16 cellular contexts compared by ENCODE assay signal in the genomic region with DNA sequence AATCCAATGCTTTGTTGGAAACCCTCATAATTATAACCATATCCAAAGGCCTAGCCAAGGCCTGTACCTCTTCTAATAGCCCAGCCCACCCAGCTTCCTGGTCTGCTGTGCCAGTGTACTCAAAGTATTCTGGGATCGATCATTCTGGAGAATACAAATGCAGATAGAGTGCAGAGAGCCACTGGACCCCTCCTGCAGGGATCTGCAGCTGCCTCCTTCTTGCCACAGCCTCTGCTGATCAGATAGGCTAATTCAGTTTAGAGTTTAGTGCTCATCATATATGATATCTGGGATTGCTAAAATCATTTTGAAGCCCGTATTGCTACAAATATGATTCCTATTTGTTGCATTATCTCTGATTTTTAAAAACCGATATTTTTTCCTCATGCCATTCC. TPM values are rescaled to one million over a fixed set of nuclear protein-coding genes. Genes with fewer than 3 reads are reported as not detected.
DNase-seq lines count a peak whose midpoint lies in the region; ATAC-seq and TF ChIP-seq lines count a peak whose summit lies in the region.
"Had no signal": no experiment of that assay in that cellular context is flagged by ENCODE, and none has a peak within 500 bp of the region (broad histone marks: within the 10 kb centered on the region; RNA-seq: fewer than 3 reads in every experiment).

No MANE protein-coding gene starts in this region.

- H3K4me3 Mint-ChIP-seq in WTC11: no peak overlapping the region
- H3K4me3 Mint-ChIP-seq: CD4-positive, CD25-positive, alpha-beta regulatory T cell had no signal

- H3K27ac ChIP-seq in mesendoderm (ENCODE audit: low read depth, low read length) (no peak overlapping the region), lower lobe of right lung (no peak overlapping the region)
- H3K27ac ChIP-seq: A549, BLaER1, GM23248 had no signal

- peak overlapping the region; percentile 14 for H3K18ac ChIP-seq in mesendoderm (ENCODE audit: low read length)

- TF ChIP-seq CTCF in Loucy (conservative IDR thresholded peaks at IDR 0.05; ENCODE audit: low read length) (no peak), WTC11 (IDR thresholded peaks at IDR 0.05) (no peak), lower lobe of right lung (IDR thresholded peaks at IDR 0.05) (no peak)

- H3K9me3 Mint-ChIP-seq in WTC11: peaks cover 9% of the 10 kb centered on the region

- H3K4me2 ChIP-seq in Loucy (ENCODE audit: low read depth, low read length, poor library complexity, severe bottlenecking) (no peak overlapping the region), mesendoderm (ENCODE audit: low read length) (no peak overlapping the region)
- H3K4me2 ChIP-seq: A549, BLaER1 had no signal

- H3K27me3 Mint-ChIP-seq in WTC11 (ENCODE audit: low read depth): no peaks in the 10 kb centered on the region
- H3K27me3 Mint-ChIP-seq: CD4-positive, CD25-positive, alpha-beta regulatory T cell had no signal

- H3K23ac ChIP-seq in mesendoderm (ENCODE audit: low read length): no peak overlapping the region

- no peak overlapping the region for H3K9ac ChIP-seq in Loucy (ENCODE audit: low read depth, low read length, poor library complexity, severe bottlenecking)
- no peak overlapping the region for H3K9ac ChIP-seq in mesendoderm (ENCODE audit: low read length)
- H3K9ac ChIP-seq: BLaER1, GM23248 had no signal

- H4K5ac ChIP-seq in mesendoderm (ENCODE audit: low read length): no peak overlapping the region

- H3K4ac ChIP-seq in mesendoderm (ENCODE audit: low read depth, low read length): no peak overlapping the region

- H3K4me3 ChIP-seq in Loucy (ENCODE audit: low read length, poor library complexity, severe bottlenecking) (no peak overlapping the region), mesendoderm (ENCODE audit: low read length) (no peak overlapping the region), lower lobe of right lung (no peak overlapping the region)
- H3K4me3 ChIP-seq: A549, BLaER1, GM12878, GM23248 had no signal

- no peaks in the 10 kb centered on the region for H3F3A ChIP-seq in Loucy (ENCODE audit: low read depth)

- no peak overlapping the region for H2BK120ac ChIP-seq in mesendoderm (ENCODE audit: low read depth, low read length)

- H2AK5ac ChIP-seq in mesendoderm (ENCODE audit: low read length): no peak overlapping the region

- H3K36me3 ChIP-seq in Loucy (ENCODE audit: insufficient read depth, low read length) (no peaks in the 10 kb centered on the region), mesendoderm (ENCODE audit: control insufficient read depth, insufficient read depth, low read length) (no peaks in the 10 kb centered on the region), lower lobe of right lung (no peaks in the 10 kb centered on the region)
- H3K36me3 ChIP-seq: BLaER1 had no signal

- H2BK15ac ChIP-seq in mesendoderm (replicated peaks; ENCODE audit: low read depth): no peak overlapping the region

- no peak for DNase-seq in WTC11 (ENCODE audit: low spot score)
- peak; percentile 10 for DNase-seq in mesendoderm
- no peak for DNase-seq in activated naive CD4-positive, alpha-beta T cell (lab: John Stamatoyannopoulos, UW)
- DNase-seq in lower lobe of right lung: no peak
- no peak for DNase-seq in AG20443 (ENCODE audit: low spot score)
- DNase-seq: Calu3; CD4-positive, CD25-positive, alpha-beta regulatory T cell; DMS 273 treated with DMSO at 0.1 percent for 48 hours; GM23248; H7 had no signal

- intact Hi-C loops in lower lobe of right lung (cut with DNase I): no loop called here

- H3K9me3 ChIP-seq in Loucy (ENCODE audit: insufficient read depth, low read depth, low read length): no peaks in the 10 kb centered on the region
- H3K9me3 ChIP-seq in lower lobe of right lung: no peaks in the 10 kb centered on the region
- H3K9me3 ChIP-seq: A549, BLaER1 had no signal

- H3K79me2 ChIP-seq in Loucy (ENCODE audit: insufficient read depth, low read length): no peaks in the 10 kb centered on the region
- H3K79me2 ChIP-seq in mesendoderm (ENCODE audit: control insufficient read depth, insufficient read depth, low read length): no peaks in the 10 kb centered on the region

- ATAC-seq in WTC11: peak; percentile 46; the same call in 1 of the 2 replicates
- ATAC-seq in lower lobe of right lung: no peak
- ATAC-seq: A549, GM12878 had no signal

- H3K4me1 ChIP-seq in Loucy (ENCODE audit: insufficient read depth, low read length, poor library complexity, severe bottlenecking) (peaks cover 16% of the 10 kb centered on the region), mesendoderm (ENCODE audit: control insufficient read depth, low read depth, low read length) (peaks cover 2% of the 10 kb centered on the region), lower lobe of right lung (no peaks in the 10 kb centered on the region)
- H3K4me1 ChIP-seq: BLaER1 had no signal

- peak overlapping the region; percentile 48; the same call in 1 of the 2 replicates for H2AFZ ChIP-seq in Loucy (ENCODE audit: low read length)
- H2AFZ ChIP-seq: GM23248 had no signal

- H4K20me1 ChIP-seq in Loucy (ENCODE audit: insufficient read depth, low read length, poor library complexity, severe bottlenecking): no peaks in the 10 kb centered on the region
- H4K20me1 ChIP-seq: BLaER1 had no signal

- no peak overlapping the region for H2BK5ac ChIP-seq in mesendoderm (ENCODE audit: low read length)

- no peaks in the 10 kb centered on the region for H3K79me1 ChIP-seq in mesendoderm (ENCODE audit: low read length)

- no CpG with 5 or more reads among the region's 3 CpGs for WGBS in mesendoderm (ENCODE audit: extremely low coverage, insufficient coverage, low lambda C conversion rate)

- H3K9me2 ChIP-seq in Loucy (replicated peaks; ENCODE audit: low read depth, low read length): no peaks in the 10 kb centered on the region

- H3K56ac ChIP-seq in mesendoderm (ENCODE audit: low read length): no peak overlapping the region

- no peak overlapping the region for H3K27ac Mint-ChIP-seq in WTC11
- H3K27ac Mint-ChIP-seq: CD4-positive, CD25-positive, alpha-beta regulatory T cell had no signal

- POLR2A ChIA-PET in WTC11 (lab: Charles Lee): no interaction called here

- no peak overlapping the region for H4K8ac ChIP-seq in mesendoderm (ENCODE audit: low read depth, low read length)

- CTCF ChIA-PET in WTC11 (lab: Charles Lee): no interaction called here

- H3K27me3 ChIP-seq in Loucy (ENCODE audit: insufficient read depth, low read length, poor library complexity, severe bottlenecking) (no peaks in the 10 kb centered on the region), mesendoderm (ENCODE audit: insufficient read depth, low read length, poor library complexity) (no peaks in the 10 kb centered on the region), lower lobe of right lung (ENCODE audit: low read depth) (no peaks in the 10 kb centered on the region)
- H3K27me3 ChIP-seq: BLaER1 had no signal

- no peaks in the 10 kb centered on the region for H3K36me3 Mint-ChIP-seq in WTC11
- H3K36me3 Mint-ChIP-seq: CD4-positive, CD25-positive, alpha-beta regulatory T cell had no signal

- H3K4me1 Mint-ChIP-seq in WTC11: peaks cover 8% of the 10 kb centered on the region

TF ChIP-seq in WTC11, 78 proteins besides CTCF, POLR2A, EP300 and RAD21 (continues in another document):
- TF ChIP-seq, protein P1, sequence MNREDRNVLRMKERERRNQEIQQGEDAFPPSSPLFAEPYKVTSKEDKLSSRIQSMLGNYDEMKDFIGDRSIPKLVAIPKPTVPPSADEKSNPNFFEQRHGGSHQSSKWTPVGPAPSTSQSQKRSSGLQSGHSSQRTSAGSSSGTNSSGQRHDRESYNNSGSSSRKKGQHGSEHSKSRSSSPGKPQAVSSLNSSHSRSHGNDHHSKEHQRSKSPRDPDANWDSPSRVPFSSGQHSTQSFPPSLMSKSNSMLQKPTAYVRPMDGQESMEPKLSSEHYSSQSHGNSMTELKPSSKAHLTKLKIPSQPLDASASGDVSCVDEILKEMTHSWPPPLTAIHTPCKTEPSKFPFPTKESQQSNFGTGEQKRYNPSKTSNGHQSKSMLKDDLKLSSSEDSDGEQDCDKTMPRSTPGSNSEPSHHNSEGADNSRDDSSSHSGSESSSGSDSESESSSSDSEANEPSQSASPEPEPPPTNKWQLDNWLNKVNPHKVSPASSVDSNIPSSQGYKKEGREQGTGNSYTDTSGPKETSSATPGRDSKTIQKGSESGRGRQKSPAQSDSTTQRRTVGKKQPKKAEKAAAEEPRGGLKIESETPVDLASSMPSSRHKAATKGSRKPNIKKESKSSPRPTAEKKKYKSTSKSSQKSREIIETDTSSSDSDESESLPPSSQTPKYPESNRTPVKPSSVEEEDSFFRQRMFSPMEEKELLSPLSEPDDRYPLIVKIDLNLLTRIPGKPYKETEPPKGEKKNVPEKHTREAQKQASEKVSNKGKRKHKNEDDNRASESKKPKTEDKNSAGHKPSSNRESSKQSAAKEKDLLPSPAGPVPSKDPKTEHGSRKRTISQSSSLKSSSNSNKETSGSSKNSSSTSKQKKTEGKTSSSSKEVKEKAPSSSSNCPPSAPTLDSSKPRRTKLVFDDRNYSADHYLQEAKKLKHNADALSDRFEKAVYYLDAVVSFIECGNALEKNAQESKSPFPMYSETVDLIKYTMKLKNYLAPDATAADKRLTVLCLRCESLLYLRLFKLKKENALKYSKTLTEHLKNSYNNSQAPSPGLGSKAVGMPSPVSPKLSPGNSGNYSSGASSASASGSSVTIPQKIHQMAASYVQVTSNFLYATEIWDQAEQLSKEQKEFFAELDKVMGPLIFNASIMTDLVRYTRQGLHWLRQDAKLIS (CRISPR knock-in tag; IDR thresholded peaks at IDR 0.05; ENCODE audit: borderline replicate concordance): no peak
- TF ChIP-seq ZNF219 (CRISPR knock-in tag; IDR thresholded peaks at IDR 0.05; ENCODE audit: borderline replicate concordance) (no peak), GTF2I (CRISPR knock-in tag; conservative IDR thresholded peaks at IDR 0.05) (no peak), CBFB (CRISPR knock-in tag; IDR thresholded peaks at IDR 0.05; ENCODE audit: low read depth) (no peak), FOXK1 (CRISPR knock-in tag; IDR thresholded peaks at IDR 0.05) (no peak), SMAD3 (CRISPR knock-in tag; IDR thresholded peaks at IDR 0.05; ENCODE audit: borderline replicate concordance) (no peak)

RNA-seq across cellular contexts. Expression of a gene that starts 17.5 kb away (rescaled TPM):
- not detected in 3 replicates for total RNA-seq in WTC11 (2021)
- not detected for polyA plus RNA-seq in mesendoderm (2013, experiment 1 of 2)
- not detected for polyA plus RNA-seq in mesendoderm (2013, experiment 2 of 2)
- 5.8 TPM for total RNA-seq in lower lobe of right lung
- total RNA-seq: Calu3; CD4-positive, CD25-positive, alpha-beta regulatory T cell; G401; GM12878; GM23248; H7; HT1080 had no signal
- polyA plus RNA-seq: A549, GM12878, GM23248 had no signal

RNA-seq across cellular contexts. Expression of a gene that starts 29.5 kb away (rescaled TPM):
- total RNA-seq in WTC11 (2021) (0.78 TPM in 1 of 3 replicates, not detected in the others), lower lobe of right lung (158 TPM)
- polyA plus RNA-seq in mesendoderm (2013, experiment 1 of 2): not detected
- not detected for polyA plus RNA-seq in mesendoderm (2013, experiment 2 of 2)
- total RNA-seq: G401, H7 had no signal

RNA-seq across cellular contexts. Expression of a gene that starts 37.1 kb away (rescaled TPM):
- total RNA-seq in WTC11 (2021) (0.44 to 0.73 TPM (median 0.69 TPM) in 3 replicates), lower lobe of right lung (113 TPM)
- not detected for polyA plus RNA-seq in mesendoderm (2013, experiment 1 of 2)
- not detected for polyA plus RNA-seq in mesendoderm (2013, experiment 2 of 2)
- total RNA-seq: H7 had no signal

RNA-seq across cellular contexts. Expression of a gene that starts 39.7 kb away (rescaled TPM):
- total RNA-seq in WTC11 (2021): not detected in 3 replicates
- polyA plus RNA-seq in mesendoderm (2013, experiment 1 of 2): not detected
- not detected for polyA plus RNA-seq in mesendoderm (2013, experiment 2 of 2)
- 97.3 TPM for total RNA-seq in lower lobe of right lung
- total RNA-seq: G401, GM23248, H7 had no signal
- polyA plus RNA-seq: A549, GM23248 had no signal

Comparison
In these comparisons a context has a peak if more than half of its experiments do, and no peak if none do; other contexts are left out.
1. RNA of a gene that starts 29.5 kb away (total RNA-seq): 158 TPM in lower lobe of right lung (single experiment); 0.78 TPM in WTC11; every median in the first group is over 10 times any median in the second.
2. RNA of a gene that starts 37.1 kb away (total RNA-seq): 113 TPM in lower lobe of right lung (single experiment); 0.44 to 0.73 TPM in WTC11; every median in the first group is over 10 times any median in the second.